ENCODE assay signal across 11 cellular contexts in the genomic region with DNA sequence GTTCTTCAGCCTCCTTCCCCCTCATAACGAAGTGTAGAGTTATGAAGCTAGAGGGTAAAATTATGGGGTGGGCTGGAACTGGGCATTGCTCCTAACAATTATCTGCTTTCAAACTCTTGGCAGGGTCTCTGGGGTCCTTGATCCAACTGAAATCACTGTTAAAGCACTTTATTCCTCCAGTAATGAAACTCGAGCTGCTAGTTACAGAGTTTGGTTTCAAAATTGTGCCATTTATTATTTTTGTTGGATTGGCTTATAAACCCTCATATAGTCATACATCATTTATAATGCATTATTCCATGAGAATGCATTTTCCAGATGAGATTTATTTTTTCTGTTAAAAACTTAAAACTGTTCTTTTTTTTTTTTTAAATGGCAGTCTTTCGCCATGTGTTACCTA.
DNase-seq lines count a peak whose midpoint lies in the region; ATAC-seq, FAIRE-seq and TF ChIP-seq lines count a peak whose summit lies in the region.
"Had no signal": no experiment of that assay in that cellular context is flagged by ENCODE, and none has a peak within 500 bp of the region (broad histone marks: within the 10 kb centered on the region; RNA-seq: fewer than 3 reads in every experiment).

No MANE protein-coding gene starts in this region.

- peak overlapping the region; percentile 3 for H3K4me2 ChIP-seq in endothelial cell of umbilical vein (ENCODE audit: insufficient read depth, low read length)

- CTCF ChIA-PET in endothelial cell of umbilical vein (lab: Charles Lee), result interaction anchor here (0.8 to 5.2 kb wide), 12 partner anchors 12 to 171 kb away, joined by 3 to 50 read pairs (median 6); no protein-coding TSS in a partner anchor

- H3K36me3 ChIP-seq in NT2/D1 (ENCODE audit: insufficient read depth, insufficient read length, low read length) (no peaks in the 10 kb centered on the region), endothelial cell of umbilical vein (ENCODE audit: control insufficient read depth in 2 of 2, extremely low read depth in 1 of 2, insufficient read depth in 2 of 2, low read length in 2 of 2) (no peaks in the 10 kb centered on the region), psoas muscle (ENCODE audit: insufficient read depth in 1 of 2, low read depth in 1 of 2) (no peaks in the 10 kb centered on the region), esophagus squamous epithelium (no peaks in the 10 kb centered on the region)
- H3K36me3 ChIP-seq: MG63 had no signal

- no peaks in the 10 kb centered on the region for H3K9me1 ChIP-seq in endothelial cell of umbilical vein (replicated peaks; ENCODE audit: control insufficient read depth, extremely low read depth, insufficient read depth, low read length)

- H2AFZ ChIP-seq in endothelial cell of umbilical vein (ENCODE audit: low read depth, low read length), result no peak overlapping the region

- H3K27me3 ChIP-seq in NT2/D1 (ENCODE audit: insufficient read depth, insufficient read length) (no peaks in the 10 kb centered on the region), endothelial cell of umbilical vein (ENCODE audit: control insufficient read depth in 2 of 2, insufficient read depth in 2 of 2, low read length in 2 of 2) (no peaks in the 10 kb centered on the region), psoas muscle (ENCODE audit: insufficient read depth in 3 of 3, low read length in 2 of 3) (no peaks in the 10 kb centered on the region), esophagus squamous epithelium (peaks cover 0 to 10% (median 0%) of the 10 kb centered on the region in 4 donors)
- H3K27me3 ChIP-seq: MG63 had no signal

- DNase-seq in GM19239 (ENCODE audit: insufficient read length, low spot score) (no peak), NT2/D1 (ENCODE audit: low read depth, low spot score) (no peak), endothelial cell of umbilical vein (ENCODE audit: low read depth, low spot score) (no peak), psoas muscle (no peak), esophagus squamous epithelium (lab: John Stamatoyannopoulos, UW) (no peak), NCI-H510A (lab: John Stamatoyannopoulos, UW) (no peak), RPMI8226 (no peak)
- DNase-seq: activated naive CD8-positive, alpha-beta T cell treated with anti-CD3 and anti-CD28 coated beads, Interleukin-2, amount 10 ng/mL, durations not matched to agents 7 days and 5 days; DMS53 had no signal

- peak overlapping the region; percentile 100 for H3K27ac ChIP-seq in endothelial cell of umbilical vein (ENCODE audit: insufficient read depth, low read depth, low read length)
- H3K27ac ChIP-seq in psoas muscle, result peak overlapping the region; percentile 79
- H3K27ac ChIP-seq in esophagus squamous epithelium, result peak overlapping the region in 2 of 4 donors; percentile 75 to 90

- H3K4me1 ChIP-seq in NT2/D1 (ENCODE audit: insufficient read depth, insufficient read length), result peaks cover 35% of the 10 kb centered on the region
- H3K4me1 ChIP-seq in endothelial cell of umbilical vein (ENCODE audit: control insufficient read depth, extremely low read depth, insufficient read depth, low read length), result peaks cover 53% of the 10 kb centered on the region
- peaks cover 26% of the 10 kb centered on the region for H3K4me1 ChIP-seq in psoas muscle
- peaks cover 4 to 42% (median 20%) of the 10 kb centered on the region in 3 donors for H3K4me1 ChIP-seq in esophagus squamous epithelium

- ATAC-seq in psoas muscle (no peak), HG02884 (IDR thresholded peaks at IDR 0.05; ENCODE audit: unreplicated experiment) (no peak)

- WGBS in psoas muscle, 3 donors, result 64 to 84% (median 76%) methylated on average over 3 of the region's 3 CpGs
- 87 to 89% methylated on average over 3 of the region's 3 CpGs for WGBS in esophagus squamous epithelium, 2 donors

- FAIRE-seq in GM19239 (lab: Jason Lieb, UNC) (peak; percentile 68), endothelial cell of umbilical vein (lab: Jason Lieb, UNC) (no peak)

- POLR2A ChIA-PET in endothelial cell of umbilical vein (lab: Charles Lee), result interaction anchor here (1.7 to 4.6 kb wide), 6 partner anchors 12 to 33 kb away, joined by 5 to 45 read pairs (median 20); no protein-coding TSS in a partner anchor

- BruUV-seq in endothelial cell of umbilical vein (replicated peaks; lab: Mats Ljungman, UMichigan), result no TSS peak

- no peak for TF ChIP-seq POLR2A in endothelial cell of umbilical vein (IDR thresholded peaks at IDR 0.05; ENCODE audit: low read depth, low read length)
- TF ChIP-seq POLR2A in esophagus squamous epithelium (IDR thresholded peaks at IDR 0.05), result no peak

- H3K9ac ChIP-seq in NT2/D1 (ENCODE audit: insufficient read length, low read depth) (peak overlapping the region; percentile 6), endothelial cell of umbilical vein (replicated peaks; ENCODE audit: extremely low read depth, insufficient read depth, low read length) (peak overlapping the region; percentile 94)

- H3K79me2 ChIP-seq in endothelial cell of umbilical vein (ENCODE audit: control insufficient read depth, insufficient read depth, low read length), result peaks cover 6% of the 10 kb centered on the region

- dilution Hi-C loops in endothelial cell of umbilical vein (cut with MboI; ENCODE audit: extremely low pct_ligation_motif_present, low sequenced_read_pairs), result no loop called here

- H3K9me3 ChIP-seq in NT2/D1 (ENCODE audit: insufficient read depth, low read length) (no peaks in the 10 kb centered on the region), endothelial cell of umbilical vein (replicated peaks; ENCODE audit: control insufficient read depth, insufficient read depth, low read length) (no peaks in the 10 kb centered on the region), psoas muscle (no peaks in the 10 kb centered on the region), esophagus squamous epithelium (no peaks in the 10 kb centered on the region)
- H3K9me3 ChIP-seq: MG63 had no signal

- H4K20me1 ChIP-seq in endothelial cell of umbilical vein (replicated peaks; ENCODE audit: control insufficient read depth, extremely low read depth, insufficient read depth, low read length), result no peaks in the 10 kb centered on the region

- TF ChIP-seq CTCF in endothelial cell of umbilical vein (IDR thresholded peaks at IDR 0.05; ENCODE audit: extremely low read depth in 1 of 2, insufficient read depth in 1 of 2, low read depth in 1 of 2, low read length in 2 of 2), result no peak
- no peak for TF ChIP-seq CTCF in psoas muscle (IDR thresholded peaks at IDR 0.05)
- no peak for TF ChIP-seq CTCF in esophagus squamous epithelium (IDR thresholded peaks at IDR 0.05)

- H3K4me3 ChIP-seq in NT2/D1 (ENCODE audit: insufficient read length, low read depth), result no peak overlapping the region
- H3K4me3 ChIP-seq in endothelial cell of umbilical vein (replicated peaks in 1 of 3; ENCODE audit: insufficient read depth in 1 of 3, low read depth in 1 of 3, low read length in 3 of 3), result no peak overlapping the region
- H3K4me3 ChIP-seq in psoas muscle, result no peak overlapping the region
- H3K4me3 ChIP-seq in esophagus squamous epithelium, result no peak overlapping the region
- H3K4me3 ChIP-seq: MG63 had no signal

- intact Hi-C loops in endothelial cell of umbilical vein (cut with micrococcal nuclease), result no loop called here
- intact Hi-C loops in psoas muscle (cut with DNase I), result no loop called here
- intact Hi-C loops in esophagus squamous epithelium (cut with DNase I), result no loop called here

TF ChIP-seq in endothelial cell of umbilical vein, 7 proteins besides CTCF, POLR2A, EP300 and RAD21:
- no peak for TF ChIP-seq JUN (IDR thresholded peaks at IDR 0.05; ENCODE audit: borderline replicate concordance, insufficient read depth, insufficient read length, low read depth)
- no peak for TF ChIP-seq EZH2 (IDR thresholded peaks at IDR 0.05; ENCODE audit: borderline replicate concordance, low read depth, low read length, severe bottlenecking)
- no peak for TF ChIP-seq FOS (IDR thresholded peaks at IDR 0.05; ENCODE audit: borderline replicate concordance, insufficient read depth, low read length)
